8 cellular contexts compared by ENCODE assay signal in the genomic region with DNA sequence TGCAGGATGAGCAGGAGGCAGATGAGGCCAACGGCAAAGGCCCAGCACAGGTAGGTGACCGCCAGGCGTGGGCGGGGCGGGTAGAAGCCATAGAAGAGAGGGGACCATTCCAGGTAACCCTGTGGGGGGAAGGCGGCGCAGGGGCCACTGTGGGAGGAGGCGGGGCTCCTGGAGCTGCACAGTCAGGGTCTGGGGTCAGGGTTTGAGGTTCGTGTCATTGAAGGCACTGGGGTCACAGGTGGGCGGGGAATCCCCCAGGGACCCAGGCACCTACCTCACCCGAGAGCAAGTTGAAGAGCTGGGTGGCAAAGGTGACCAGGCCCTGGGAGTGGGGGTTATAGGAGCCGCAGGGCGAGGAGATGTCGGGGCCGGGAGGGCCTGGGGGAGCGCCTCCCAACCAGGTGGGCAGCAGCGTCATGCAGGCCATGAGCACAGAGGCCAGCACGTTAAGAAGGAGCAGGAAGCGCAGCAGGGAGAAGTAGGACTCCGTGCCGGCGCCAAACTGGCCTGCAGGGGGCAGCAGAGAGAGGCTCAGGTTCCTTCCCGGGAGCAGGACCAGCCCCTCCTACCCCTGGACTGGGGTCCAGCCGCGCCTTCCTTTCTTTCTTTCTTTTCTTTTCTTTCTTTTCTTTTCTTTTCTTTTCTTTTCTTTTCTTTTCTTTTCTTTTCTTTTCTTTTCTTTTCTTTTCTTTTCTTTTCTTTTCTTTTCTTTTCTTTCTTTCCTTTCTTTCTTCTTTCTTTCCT. TPM values are rescaled to one million over a fixed set of nuclear protein-coding genes. Genes with fewer than 3 reads are reported as not detected.
DNase-seq lines count a peak whose midpoint lies in the region; ATAC-seq and FAIRE-seq lines count a peak whose summit lies in the region.

No MANE protein-coding gene starts in this region.

- FAIRE-seq in G401.6 (lab: Jason Lieb, UNC), result peak; percentile 85

- H3K4me1 Mint-ChIP-seq in naive B cell, result peaks cover 25 to 37% (median 34%) of the 10 kb centered on the region in 3 donors

- DNase-seq in Jurkat, Clone E6-1 (ENCODE audit: low read depth, low spot score), result peak; percentile 71
- DNase-seq in OCI-M2 (lab: John Stamatoyannopoulos, UW; ENCODE audit: unreplicated experiment) (peak; percentile 91), epidermal melanocyte (ENCODE audit: insufficient read length, low spot score) (peak; percentile 95), naive B cell (peak; percentile 80)
- peak; percentile 100 for DNase-seq in activated CD8-positive, alpha-beta memory T cell treated with anti-CD3 and anti-CD28 coated beads, Interleukin-2, amount 50 U/mL, for 48 hours
- peak; percentile 79 to 81 for DNase-seq in stimulated activated CD8-positive, alpha-beta memory T cell treated with anti-CD3 and anti-CD28 coated beads, Interleukin-7, amount 100 ng/mL, for 48 hours (ENCODE audit: extremely low read depth in 1 of 2, low read depth in 1 of 2)

- peak overlapping the region in 1 of 6 donors; percentile 71 for H3K27ac Mint-ChIP-seq in naive B cell

- no peak overlapping the region for H3K4me3 ChIP-seq in Jurkat, Clone E6-1 (ENCODE audit: low read length)

- peaks cover 0 to 3% (median 0%) of the 10 kb centered on the region in 7 donors for H3K9me3 Mint-ChIP-seq in naive B cell

- peaks cover 0 to 34% (median 24%) of the 10 kb centered on the region in 3 donors for H3K27me3 Mint-ChIP-seq in naive B cell

- ATAC-seq in naive B cell (ENCODE audit: low read depth in 2 of 2) (peak; percentile 87 to 89), HG03159 (IDR thresholded peaks at IDR 0.05; ENCODE audit: unreplicated experiment) (no peak)

- no peaks in the 10 kb centered on the region for H3K36me3 Mint-ChIP-seq in naive B cell

- H3K4me3 Mint-ChIP-seq in naive B cell, result peak overlapping the region in 1 of 8 donors; percentile 27

RNA-seq across cellular contexts. Expression of a gene that starts 4.6 kb away (rescaled TPM):
- 1.9 TPM for polyA plus RNA-seq in Jurkat, Clone E6-1 (2012; ENCODE audit: insufficient read depth, insufficient read length)
- polyA plus RNA-seq in naive B cell (ENCODE audit: low read depth in 6 of 6), result not detected

RNA-seq across cellular contexts. Expression of a gene that starts 8.8 kb away (rescaled TPM):
- 18.9 TPM for polyA plus RNA-seq in Jurkat, Clone E6-1 (2012; ENCODE audit: insufficient read depth, insufficient read length)
- polyA plus RNA-seq in naive B cell (ENCODE audit: low read depth in 6 of 6), result 10 to 100 TPM in 5 of 6 donors, 1 to 10 TPM in 1; 9.3 to 15.3 (median 12.0) TPM

RNA-seq across cellular contexts. Expression of a gene that starts 21.0 kb away (rescaled TPM):
- polyA plus RNA-seq in Jurkat, Clone E6-1 (2012; ENCODE audit: insufficient read depth, insufficient read length), result 50.3 TPM
- 10 to 100 TPM in 4 of 6 donors, 1 to 10 TPM in 2; 7.0 to 13.5 (median 11.3) TPM for polyA plus RNA-seq in naive B cell (ENCODE audit: low read depth in 6 of 6)

RNA-seq across cellular contexts. Expression of a gene that starts 22.8 kb away (rescaled TPM):
- polyA plus RNA-seq in Jurkat, Clone E6-1 (2012; ENCODE audit: insufficient read depth, insufficient read length), result 20.6 TPM
- polyA plus RNA-seq in naive B cell (ENCODE audit: low read depth in 6 of 6), result 10 to 100 TPM; 22.3 to 40.0 (median 32.1) TPM

RNA-seq across cellular contexts. Expression of a gene that starts 30.8 kb away (rescaled TPM):
- polyA plus RNA-seq in Jurkat, Clone E6-1 (2012; ENCODE audit: insufficient read depth, insufficient read length), result 74.2 TPM
- polyA plus RNA-seq in naive B cell (ENCODE audit: low read depth in 6 of 6), result 10 to 100 TPM in 1 of 6 donors, 1 to 10 TPM in 5; 2.7 to 12.9 (median 6.9) TPM
